ENCODE assay signal across 10 cellular contexts in genomic region chr14:75254901-75255300, GRCh38. TPM values are rescaled to one million over a fixed set of nuclear protein-coding genes. Genes with fewer than 3 reads are reported as not detected.
DNase-seq lines count a peak whose midpoint lies in the region; ATAC-seq, FAIRE-seq and TF ChIP-seq lines count a peak whose summit lies in the region.
"Had no signal": no experiment of that assay in that cellular context is flagged by ENCODE, and none has a peak within 500 bp of the region (broad histone marks: within the 10 kb centered on the region; RNA-seq: fewer than 3 reads in every experiment).

No MANE protein-coding gene starts in this region.

- TF ChIP-seq CTCF in brain (conservative IDR thresholded peaks at IDR 0.05) (no peak), stomach (IDR thresholded peaks at IDR 0.05) (no peak)

- no peak overlapping the region for H2BK120ac ChIP-seq in mesenchymal stem cell (ENCODE audit: low read depth, low read length)

- H3K79me1 ChIP-seq in mesenchymal stem cell (replicated peaks; ENCODE audit: low read length, poor library complexity, severe bottlenecking): no peaks in the 10 kb centered on the region

- 39% methylated on average over 3 of the region's 5 CpGs for WGBS in mesenchymal stem cell
- WGBS in stomach, 5 donors: 14 to 32% (median 24%) methylated on average over 5 of the region's 5 CpGs

- H3K36me3 ChIP-seq in mesenchymal stem cell (ENCODE audit: control insufficient read depth in 1 of 2, insufficient read depth in 2 of 2, low read depth in 1 of 2, low read length in 2 of 2) (no peaks in the 10 kb centered on the region), stomach (no peaks in the 10 kb centered on the region)

- no peak overlapping the region for H3K4ac ChIP-seq in mesenchymal stem cell (ENCODE audit: low read depth in 1 of 2, low read length in 2 of 2)

- H3K4me2 ChIP-seq in mesenchymal stem cell (ENCODE audit: low read length, poor library complexity, severe bottlenecking): no peak overlapping the region

- TF ChIP-seq RAD21 in Ishikawa (IDR thresholded peaks at IDR 0.05; ENCODE audit: low read depth): no peak

- no peak overlapping the region for H3K9ac ChIP-seq in mesenchymal stem cell (ENCODE audit: low read length)

- no peak overlapping the region for H2AK5ac ChIP-seq in mesenchymal stem cell (ENCODE audit: low read length, severe bottlenecking)

- TF ChIP-seq EP300 in Ishikawa (IDR thresholded peaks at IDR 0.05; ENCODE audit: borderline replicate concordance): no peak
- no peak for TF ChIP-seq EP300 in stomach (IDR thresholded peaks at IDR 0.05)

- FAIRE-seq in H54 (lab: Jason Lieb, UNC): no peak

- H3K23ac ChIP-seq in mesenchymal stem cell (ENCODE audit: low read length in 2 of 2): no peak overlapping the region

- no peak overlapping the region for H3K27ac ChIP-seq in mesenchymal stem cell (ENCODE audit: low read length, poor library complexity, severe bottlenecking)
- H3K27ac ChIP-seq in stomach: peak overlapping the region; percentile 34 to 84 (median 63)

- H3K36me3 Mint-ChIP-seq in brain: no peaks in the 10 kb centered on the region

- no peak overlapping the region for H3K14ac ChIP-seq in mesenchymal stem cell (ENCODE audit: low read length in 2 of 2)

- peak overlapping the region in 2 of 5 experiments; percentile 8 to 25 for H3K4me3 Mint-ChIP-seq in brain

- H3K4me1 Mint-ChIP-seq in brain: peaks cover 48% of the 10 kb centered on the region

- TF ChIP-seq POLR2A in stomach (IDR thresholded peaks at IDR 0.05) (no peak), H54 (IDR thresholded peaks at IDR 0.05; ENCODE audit: low read depth, low read length) (no peak)

- peaks cover 11% of the 10 kb centered on the region for H3K4me1 ChIP-seq in mesenchymal stem cell (ENCODE audit: control insufficient read depth, insufficient read depth, low read depth, low read length)
- peaks cover 30 to 56% (median 42%) of the 10 kb centered on the region in 4 donors for H3K4me1 ChIP-seq in stomach

- no peak overlapping the region for H2BK15ac ChIP-seq in mesenchymal stem cell (ENCODE audit: low read depth, poor library complexity, severe bottlenecking)

- H3K4me3 ChIP-seq in mesenchymal stem cell (ENCODE audit: insufficient read depth in 1 of 2, low read depth in 1 of 2, low read length in 2 of 2): no peak overlapping the region
- H3K4me3 ChIP-seq in stomach: no peak overlapping the region

- H3K9me3 Mint-ChIP-seq in brain: peaks cover 0 to 2% (median 0%) of the 10 kb centered on the region in 5 experiments

- peaks cover 0 to 5% of the 10 kb centered on the region in 2 experiments for H3K27me3 ChIP-seq in mesenchymal stem cell (ENCODE audit: control insufficient read depth in 1 of 2, insufficient read depth in 1 of 2, low read length in 2 of 2)
- no peaks in the 10 kb centered on the region for H3K27me3 ChIP-seq in stomach

- peak overlapping the region; percentile 18 for H4K91ac ChIP-seq in mesenchymal stem cell (ENCODE audit: low read length)

- ATAC-seq in GM21576 (IDR thresholded peaks at IDR 0.05; ENCODE audit: unreplicated experiment): no peak
- no peak for ATAC-seq in GM18868 (IDR thresholded peaks at IDR 0.05; ENCODE audit: unreplicated experiment)

- H4K8ac ChIP-seq in mesenchymal stem cell (ENCODE audit: low read length): peak overlapping the region; percentile 56

- H3K27ac Mint-ChIP-seq in brain: peak overlapping the region in 3 of 5 experiments; percentile 55 to 92 (median 80)

- H3K9me3 ChIP-seq in mesenchymal stem cell (ENCODE audit: control insufficient read depth, low read length) (no peaks in the 10 kb centered on the region), stomach (no peaks in the 10 kb centered on the region)

- H3K27me3 Mint-ChIP-seq in brain: no peaks in the 10 kb centered on the region

- H3K18ac ChIP-seq in mesenchymal stem cell (ENCODE audit: low read depth in 1 of 2, low read length in 2 of 2): no peak overlapping the region

- no peak overlapping the region for H2BK5ac ChIP-seq in mesenchymal stem cell (ENCODE audit: low read depth, low read length, poor library complexity, severe bottlenecking)

- no peak overlapping the region for H2AFZ ChIP-seq in mesenchymal stem cell (ENCODE audit: low read depth, low read length)

- peak overlapping the region in 1 of 2 experiments; percentile 30 for H2BK12ac ChIP-seq in mesenchymal stem cell (ENCODE audit: low read length in 2 of 2)

- intact Hi-C loops in stomach (cut with DNase I; ENCODE audit: low total_unique reads): no loop called here

- DNase-seq in mesenchymal stem cell (no peak), stomach (no peak), H54 (ENCODE audit: insufficient read length, low spot score) (no peak)
- no peak for DNase-seq in stimulated activated CD4-positive, alpha-beta T cell treated with anti-CD3 and anti-CD28 coated beads, Interleukin-2, amount 100 ng/mL, for 24 hours
- DNase-seq: NCI-H2171 treated with DMSO at 0.1 percent for 48 hours, occipital lobe had no signal

TF ChIP-seq in Ishikawa, 13 proteins besides CTCF, POLR2A, EP300 and RAD21:
- no peak for TF ChIP-seq YY1 (IDR thresholded peaks at IDR 0.05; ENCODE audit: low read depth)
- TF ChIP-seq, protein P1, sequence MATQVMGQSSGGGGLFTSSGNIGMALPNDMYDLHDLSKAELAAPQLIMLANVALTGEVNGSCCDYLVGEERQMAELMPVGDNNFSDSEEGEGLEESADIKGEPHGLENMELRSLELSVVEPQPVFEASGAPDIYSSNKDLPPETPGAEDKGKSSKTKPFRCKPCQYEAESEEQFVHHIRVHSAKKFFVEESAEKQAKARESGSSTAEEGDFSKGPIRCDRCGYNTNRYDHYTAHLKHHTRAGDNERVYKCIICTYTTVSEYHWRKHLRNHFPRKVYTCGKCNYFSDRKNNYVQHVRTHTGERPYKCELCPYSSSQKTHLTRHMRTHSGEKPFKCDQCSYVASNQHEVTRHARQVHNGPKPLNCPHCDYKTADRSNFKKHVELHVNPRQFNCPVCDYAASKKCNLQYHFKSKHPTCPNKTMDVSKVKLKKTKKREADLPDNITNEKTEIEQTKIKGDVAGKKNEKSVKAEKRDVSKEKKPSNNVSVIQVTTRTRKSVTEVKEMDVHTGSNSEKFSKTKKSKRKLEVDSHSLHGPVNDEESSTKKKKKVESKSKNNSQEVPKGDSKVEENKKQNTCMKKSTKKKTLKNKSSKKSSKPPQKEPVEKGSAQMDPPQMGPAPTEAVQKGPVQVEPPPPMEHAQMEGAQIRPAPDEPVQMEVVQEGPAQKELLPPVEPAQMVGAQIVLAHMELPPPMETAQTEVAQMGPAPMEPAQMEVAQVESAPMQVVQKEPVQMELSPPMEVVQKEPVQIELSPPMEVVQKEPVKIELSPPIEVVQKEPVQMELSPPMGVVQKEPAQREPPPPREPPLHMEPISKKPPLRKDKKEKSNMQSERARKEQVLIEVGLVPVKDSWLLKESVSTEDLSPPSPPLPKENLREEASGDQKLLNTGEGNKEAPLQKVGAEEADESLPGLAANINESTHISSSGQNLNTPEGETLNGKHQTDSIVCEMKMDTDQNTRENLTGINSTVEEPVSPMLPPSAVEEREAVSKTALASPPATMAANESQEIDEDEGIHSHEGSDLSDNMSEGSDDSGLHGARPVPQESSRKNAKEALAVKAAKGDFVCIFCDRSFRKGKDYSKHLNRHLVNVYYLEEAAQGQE (IDR thresholded peaks at IDR 0.05; ENCODE audit: low read depth): peak; percentile 67
- TF ChIP-seq USF1 (IDR thresholded peaks at IDR 0.05): no peak
- no peak for TF ChIP-seq CREB1 (IDR thresholded peaks at IDR 0.05; ENCODE audit: low read depth)
- TF ChIP-seq EGR1 (IDR thresholded peaks at IDR 0.05): no peak

RNA-seq across cellular contexts. Expression of gene FOS, which starts 23.7 kb away (rescaled TPM):
- polyA plus RNA-seq in brain (ENCODE audit: insufficient read depth, low read depth, low replicate concordance): 9.4 TPM
- 587 TPM for polyA plus RNA-seq in mesenchymal stem cell (2013, experiment 1 of 2)
- 551 TPM for polyA plus RNA-seq in mesenchymal stem cell (2013, experiment 2 of 2)
- total RNA-seq in stomach: 1,000 to 10,000 TPM in 1 of 5 donors, 100 to 1,000 TPM in 4; 134 to 1,274 (median 649) TPM
- 10 to 100 TPM; 62.2 to 82.0 (median 77.1) TPM for polyA plus RNA-seq in stomach
